In genomic region chr4:23922535-23923115, GRCh38 we compare ENCODE assay signal across 17 cellular contexts. TPM values are rescaled to one million over a fixed set of nuclear protein-coding genes. Genes with fewer than 3 reads are reported as not detected.
A peak's percentile ranks its signal among the peaks of the same experiment; 100 is the strongest.
DNase-seq lines count a peak whose midpoint lies in the region; FAIRE-seq and TF ChIP-seq lines count a peak whose summit lies in the region.
"Had no signal": no experiment of that assay in that cellular context is flagged by ENCODE, and none has a peak within 500 bp of the region (broad histone marks: within the 10 kb centered on the region; RNA-seq: fewer than 3 reads in every experiment).

No MANE protein-coding gene starts in this region.

- H3K18ac ChIP-seq in mesenchymal stem cell (ENCODE audit: low read depth in 1 of 2, low read length in 2 of 2), result no peak overlapping the region

- H3K27me3 ChIP-seq in astrocyte (ENCODE audit: insufficient read depth, low read length) (no peaks in the 10 kb centered on the region), mesenchymal stem cell (ENCODE audit: control insufficient read depth in 1 of 2, insufficient read depth in 1 of 2, low read length in 2 of 2) (no peaks in the 10 kb centered on the region), suprapubic skin (no peaks in the 10 kb centered on the region)

- TF ChIP-seq EP300 in suprapubic skin (IDR thresholded peaks at IDR 0.05), result no peak

- H3K4me1 ChIP-seq in astrocyte (ENCODE audit: insufficient read depth, low read length) (peaks cover 3% of the 10 kb centered on the region), kidney (ENCODE audit: control insufficient read depth in 1 of 2, insufficient read depth in 1 of 2, low read depth in 1 of 2, low read length in 2 of 2) (peaks cover 8 to 23% of the 10 kb centered on the region in 2 donors), mesenchymal stem cell (ENCODE audit: control insufficient read depth, insufficient read depth, low read depth, low read length) (peaks cover 9% of the 10 kb centered on the region), suprapubic skin (peaks cover 17% of the 10 kb centered on the region)

- no peak overlapping the region for H3K23ac ChIP-seq in mesenchymal stem cell (ENCODE audit: low read length in 2 of 2)

- no peak overlapping the region for H4K8ac ChIP-seq in mesenchymal stem cell (ENCODE audit: low read length)

- no peak overlapping the region for H3K4ac ChIP-seq in mesenchymal stem cell (ENCODE audit: low read depth in 1 of 2, low read length in 2 of 2)

- no peak overlapping the region for H2BK15ac ChIP-seq in mesenchymal stem cell (ENCODE audit: low read depth, poor library complexity, severe bottlenecking)

- no peak overlapping the region for H3K4me3 ChIP-seq in astrocyte (ENCODE audit: insufficient read depth, low read depth, low read length)
- peak overlapping the region in 1 of 2 donors; percentile 61 for H3K4me3 ChIP-seq in kidney (ENCODE audit: low read length in 2 of 2)
- H3K4me3 ChIP-seq in mesenchymal stem cell (ENCODE audit: insufficient read depth in 1 of 2, low read depth in 1 of 2, low read length in 2 of 2), result no peak overlapping the region
- no peak overlapping the region for H3K4me3 ChIP-seq in suprapubic skin
- H3K4me3 ChIP-seq: SK-N-MC had no signal

- no peak overlapping the region for H3K27ac ChIP-seq in astrocyte (ENCODE audit: low read depth, low read length)
- H3K27ac ChIP-seq in kidney (ENCODE audit: low read depth in 2 of 2, low read length in 2 of 2), result peak overlapping the region; percentile 54 to 86
- peak overlapping the region; percentile 20 for H3K27ac ChIP-seq in mesenchymal stem cell (ENCODE audit: low read length, poor library complexity, severe bottlenecking)
- H3K27ac ChIP-seq in suprapubic skin, result peak overlapping the region; percentile 43
- H3K27ac ChIP-seq: KMS-11, SK-N-MC had no signal

- H3K9me3 ChIP-seq in astrocyte (ENCODE audit: insufficient read depth, low read depth, low read length), result no peaks in the 10 kb centered on the region
- H3K9me3 ChIP-seq in kidney (ENCODE audit: control insufficient read depth in 1 of 2, low read length in 2 of 2), result no peaks in the 10 kb centered on the region
- H3K9me3 ChIP-seq in mesenchymal stem cell (ENCODE audit: control insufficient read depth, low read length), result no peaks in the 10 kb centered on the region
- no peaks in the 10 kb centered on the region for H3K9me3 ChIP-seq in suprapubic skin

- WGBS in mesenchymal stem cell, result 90% methylated on average over 8 of the region's 8 CpGs
- 85% methylated on average over 8 of the region's 8 CpGs for WGBS in suprapubic skin

- TF ChIP-seq CTCF in astrocyte (IDR thresholded peaks at IDR 0.05; ENCODE audit: insufficient read depth, low read depth, low read length), result no peak
- TF ChIP-seq CTCF in kidney (IDR thresholded peaks at IDR 0.05; ENCODE audit: borderline replicate concordance, extremely low read depth, insufficient read depth), result no peak
- no peak for TF ChIP-seq CTCF in suprapubic skin (IDR thresholded peaks at IDR 0.05)

- H3K4me1 Mint-ChIP-seq in astrocyte (ENCODE audit: low read depth, unreplicated experiment), result peaks cover 24% of the 10 kb centered on the region

- no peaks in the 10 kb centered on the region for H4K20me1 ChIP-seq in astrocyte (ENCODE audit: insufficient read depth, low read length)

- peak; percentile 36 for DNase-seq in astrocyte (ENCODE audit: low read depth)
- DNase-seq in kidney, result no peak
- DNase-seq in mesenchymal stem cell, result no peak
- DNase-seq in suprapubic skin (ENCODE audit: low spot score in 2 of 2), result no peak
- DNase-seq in DMS114 treated with DMSO at 0.1 percent for 48 hours (lab: John Stamatoyannopoulos, UW; ENCODE audit: unreplicated experiment), result no peak
- no peak for DNase-seq in NCI-H510A treated with DMSO at 0.1 percent for 48 hours (lab: John Stamatoyannopoulos, UW)
- no peak for DNase-seq in NCI-H2171 treated with DMSO at 0.1 percent for 48 hours (lab: John Stamatoyannopoulos, UW)
- no peak for DNase-seq in NCI-H187 treated with DMSO at 0.1 percent for 48 hours (lab: John Stamatoyannopoulos, UW)
- DNase-seq: ACHN; DND-41; H9; NCI-H1417; NK-92 treated with Interleukin-12 subunit alpha and Interleukin-12 subunit beta, amount 100 ng/mL, for 24 hours had no signal

- H3K4me2 ChIP-seq in astrocyte (ENCODE audit: low read length), result peak overlapping the region; percentile 47
- H3K4me2 ChIP-seq in mesenchymal stem cell (ENCODE audit: low read length, poor library complexity, severe bottlenecking), result peak overlapping the region; percentile 36
- H3K4me2 ChIP-seq: KMS-11 had no signal

- no peak overlapping the region for H4K91ac ChIP-seq in mesenchymal stem cell (ENCODE audit: low read length)

- no peak overlapping the region for H2AK5ac ChIP-seq in mesenchymal stem cell (ENCODE audit: low read length, severe bottlenecking)

- peaks cover 7% of the 10 kb centered on the region for H3K27me3 Mint-ChIP-seq in astrocyte (ENCODE audit: low read depth, unreplicated experiment)

- no peak overlapping the region for H3K4me3 Mint-ChIP-seq in astrocyte (ENCODE audit: unreplicated experiment)
- H3K4me3 Mint-ChIP-seq: H9 had no signal

- H3K27ac Mint-ChIP-seq in astrocyte (ENCODE audit: unreplicated experiment), result no peak overlapping the region
- H3K27ac Mint-ChIP-seq: H9 had no signal

- no peak overlapping the region for H2BK5ac ChIP-seq in mesenchymal stem cell (ENCODE audit: low read depth, low read length, poor library complexity, severe bottlenecking)

- no peak overlapping the region for H2BK120ac ChIP-seq in mesenchymal stem cell (ENCODE audit: low read depth, low read length)

- H3K14ac ChIP-seq in mesenchymal stem cell (ENCODE audit: low read length in 2 of 2), result no peak overlapping the region

- no peaks in the 10 kb centered on the region for H3K36me3 Mint-ChIP-seq in astrocyte (ENCODE audit: low read depth, unreplicated experiment)

- TF ChIP-seq POLR2A in suprapubic skin (IDR thresholded peaks at IDR 0.05), result no peak

- no peaks in the 10 kb centered on the region for H3K79me1 ChIP-seq in mesenchymal stem cell (replicated peaks; ENCODE audit: low read length, poor library complexity, severe bottlenecking)

- H2AFZ ChIP-seq in astrocyte (ENCODE audit: low read depth, low read length), result no peak overlapping the region
- H2AFZ ChIP-seq in mesenchymal stem cell (ENCODE audit: low read depth, low read length), result no peak overlapping the region

- intact Hi-C loops in kidney (cut with DNase I), result no loop called here

- FAIRE-seq in astrocyte (lab: Jason Lieb, UNC) (no peak), kidney (lab: Jason Lieb, UNC) (no peak)
- FAIRE-seq: RCC 7860 had no signal

- H3K9ac ChIP-seq in astrocyte (ENCODE audit: low read length), result no peak overlapping the region
- peak overlapping the region in 1 of 2 donors; percentile 2 for H3K9ac ChIP-seq in kidney (ENCODE audit: low read length in 2 of 2)
- no peak overlapping the region for H3K9ac ChIP-seq in mesenchymal stem cell (ENCODE audit: low read length)
- H3K9ac ChIP-seq: KMS-11 had no signal

- no peaks in the 10 kb centered on the region for H3K79me2 ChIP-seq in astrocyte (ENCODE audit: insufficient read depth, low read length)

- H3K9me3 Mint-ChIP-seq in astrocyte (ENCODE audit: unreplicated experiment), result peaks cover 2% of the 10 kb centered on the region
- H3K9me3 Mint-ChIP-seq: H9 had no signal

- H3K36me3 ChIP-seq in astrocyte (ENCODE audit: insufficient read depth, low read length) (no peaks in the 10 kb centered on the region), kidney (ENCODE audit: control insufficient read depth in 1 of 2, insufficient read depth in 2 of 2, low read length in 2 of 2) (no peaks in the 10 kb centered on the region), mesenchymal stem cell (ENCODE audit: control insufficient read depth in 1 of 2, insufficient read depth in 2 of 2, low read depth in 1 of 2, low read length in 2 of 2) (no peaks in the 10 kb centered on the region), suprapubic skin (no peaks in the 10 kb centered on the region)

- H2BK12ac ChIP-seq in mesenchymal stem cell (ENCODE audit: low read length in 2 of 2), result no peak overlapping the region

RNA-seq across cellular contexts. Expression of gene PPARGC1A, which starts 32.8 kb away (rescaled TPM):
- total RNA-seq in astrocyte, result 0.48 and 0.53 TPM in 2 replicates
- 80.8 TPM for total RNA-seq in kidney
- 22.8 TPM for polyA plus RNA-seq in kidney (ENCODE audit: insufficient read depth, low read depth, low replicate concordance)
- polyA plus RNA-seq in mesenchymal stem cell (2013, experiment 1 of 2), result 1.0 TPM
- 1.7 TPM for polyA plus RNA-seq in mesenchymal stem cell (2013, experiment 2 of 2)
- total RNA-seq in suprapubic skin, result 10 to 100 TPM; 10.5 to 33.4 (median 13.2) TPM
- total RNA-seq: G401 had no signal
